In the genomic region with DNA sequence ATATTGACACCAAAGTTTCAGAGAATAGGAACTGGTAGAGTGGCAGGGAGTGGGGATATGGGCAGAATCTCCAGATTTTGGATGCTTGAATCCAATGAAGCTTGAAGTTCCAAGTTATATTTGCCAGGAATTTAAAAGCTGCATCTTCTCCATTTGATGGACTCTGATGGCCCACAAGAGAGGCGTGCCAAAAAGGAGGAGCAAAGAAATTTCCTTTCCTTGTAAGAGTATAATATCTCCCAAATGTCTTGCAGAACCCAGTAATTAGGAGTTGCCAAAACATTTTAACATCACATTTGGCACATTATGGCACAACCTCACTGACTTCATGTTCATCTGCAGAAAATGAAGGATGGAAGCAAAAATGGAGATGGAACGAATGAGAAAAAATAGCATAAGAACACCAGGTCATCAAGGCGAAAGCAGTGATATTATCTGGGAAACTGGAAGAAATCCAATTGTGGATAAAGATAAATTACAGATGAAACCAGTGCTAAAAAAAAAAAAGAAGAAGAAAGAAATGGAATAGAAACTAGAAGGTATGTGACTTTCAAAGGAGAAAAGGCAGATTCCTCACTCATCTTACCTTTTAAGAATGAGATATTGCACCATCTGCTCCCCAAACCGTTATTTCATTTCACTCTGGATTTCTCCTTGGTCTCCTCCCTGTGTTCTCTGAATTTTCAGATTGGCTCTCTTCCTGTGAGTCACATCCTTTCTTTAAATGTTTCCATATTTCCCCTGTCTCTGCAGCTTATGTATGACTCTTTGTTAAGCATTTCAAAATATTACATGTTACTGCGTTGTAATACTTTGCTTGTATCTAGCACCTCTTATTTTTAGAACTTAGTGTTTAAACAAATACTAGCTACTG, we compare ENCODE assay signal across 14 cellular contexts. TPM values are rescaled to one million over a fixed set of nuclear protein-coding genes. Genes with fewer than 3 reads are reported as not detected.
DNase-seq lines count a peak whose midpoint lies in the region; ATAC-seq and TF ChIP-seq lines count a peak whose summit lies in the region.
"Had no signal": no experiment of that assay in that cellular context is flagged by ENCODE, and none has a peak within 500 bp of the region (broad histone marks: within the 10 kb centered on the region; RNA-seq: fewer than 3 reads in every experiment).

No MANE protein-coding gene starts in this region.

- no peak overlapping the region for H3K4me3 ChIP-seq in BJ (ENCODE audit: low read depth, low read length)
- no peak overlapping the region for H3K4me3 ChIP-seq in mammary epithelial cell (replicated peaks in 1 of 3; ENCODE audit: insufficient read depth in 1 of 3, low read depth in 2 of 3, low read length in 3 of 3)
- H3K4me3 ChIP-seq in mesendoderm (ENCODE audit: low read length): no peak overlapping the region
- H3K4me3 ChIP-seq: testis had no signal

- H3K27ac ChIP-seq in mammary epithelial cell (ENCODE audit: insufficient read depth, low read depth, low read length) (peak overlapping the region; percentile 43), mesendoderm (ENCODE audit: low read depth, low read length) (no peak overlapping the region)
- H3K27ac ChIP-seq: testis had no signal

- no peaks in the 10 kb centered on the region for H3K36me3 Mint-ChIP-seq in stimulated activated naive B cell treated with anti-CD40 and anti-IgM and Interleukin-4, amounts not matched to agents 10 μg/mL and 1 μg/mL and 100 μg/mL, for 72 hours
- H3K36me3 Mint-ChIP-seq: activated CD4-positive, alpha-beta memory T cell treated with anti-CD3 and anti-CD28 coated beads for 36 hours had no signal

- dilution Hi-C loops in mammary epithelial cell (cut with HindIII; ENCODE audit: low sequenced_read_pairs): no loop called here

- H3K9me3 Mint-ChIP-seq in stimulated activated naive B cell treated with anti-CD40 and anti-IgM and Interleukin-4, amounts not matched to agents 10 μg/mL and 1 μg/mL and 100 μg/mL, for 72 hours: peaks cover 0 to 2% of the 10 kb centered on the region in 2 donors
- H3K9me3 Mint-ChIP-seq: activated CD4-positive, alpha-beta memory T cell treated with anti-CD3 and anti-CD28 coated beads for 36 hours had no signal

- H2AK5ac ChIP-seq in mesendoderm (ENCODE audit: low read length): no peak overlapping the region

- H2BK5ac ChIP-seq in mesendoderm (ENCODE audit: low read length): no peak overlapping the region

- H3K79me1 ChIP-seq in mesendoderm (ENCODE audit: low read length): no peaks in the 10 kb centered on the region

- peak overlapping the region; percentile 60 for H4K5ac ChIP-seq in mesendoderm (ENCODE audit: low read length)

- no peak overlapping the region for H3K27ac Mint-ChIP-seq in stimulated activated naive B cell treated with anti-CD40 and anti-IgM and Interleukin-4, amounts not matched to agents 10 μg/mL and 1 μg/mL and 100 μg/mL, for 72 hours
- H3K27ac Mint-ChIP-seq: activated CD4-positive, alpha-beta memory T cell treated with anti-CD3 and anti-CD28 coated beads for 36 hours; activated naive CD4-positive, alpha-beta T cell treated with anti-CD3 and anti-CD28 coated beads for 36 hours; CD4-positive, alpha-beta T cell; dendritic cell treated with granulocyte-macrophage colony-stimulating factor and Interleukin-4, amounts not matched to agents 40 ng/mL and 50 ng/mL, for 4 days had no signal

- POLR2A ChIA-PET in BJ (lab: Charles Lee): no interaction called here

- WGBS in mammary epithelial cell (ENCODE audit: low coverage, missing lambda C conversion rate): 48% methylated on average over 5 of the region's 5 CpGs
- WGBS in mesendoderm (ENCODE audit: extremely low coverage, insufficient coverage, low lambda C conversion rate): no CpG with 5 or more reads among the region's 5 CpGs

- H2AFZ ChIP-seq in mammary epithelial cell (ENCODE audit: low read depth, low read length): no peak overlapping the region

- H2BK15ac ChIP-seq in mesendoderm (replicated peaks; ENCODE audit: low read depth): no peak overlapping the region

- no peak overlapping the region for H2BK120ac ChIP-seq in mesendoderm (ENCODE audit: low read depth, low read length)

- peak; percentile 78 for DNase-seq in BJ (ENCODE audit: low read depth)
- DNase-seq in NCI-H226: peak; percentile 80
- DNase-seq in mammary epithelial cell: peak; percentile 81
- no peak for DNase-seq in mesendoderm
- no peak for DNase-seq in stimulated activated naive B cell treated with anti-CD40 and anti-IgM and Interleukin-4, amounts not matched to agents 10 μg/mL and 1 μg/mL and 100 μg/mL, for 72 hours
- no peak for DNase-seq in posterior cingulate gyrus
- no peak for DNase-seq in COLO668 (lab: John Stamatoyannopoulos, UW; ENCODE audit: unreplicated experiment)
- DNase-seq: activated CD4-positive, alpha-beta memory T cell treated with anti-CD3 and anti-CD28 coated beads for 36 hours; activated naive CD4-positive, alpha-beta T cell treated with anti-CD3 and anti-CD28 coated beads for 36 hours; CD4-positive, alpha-beta T cell; testis had no signal

- no peak overlapping the region for H3K23ac ChIP-seq in mesendoderm (ENCODE audit: low read length)

- no peak overlapping the region for H3K4me3 Mint-ChIP-seq in stimulated activated naive B cell treated with anti-CD40 and anti-IgM and Interleukin-4, amounts not matched to agents 10 μg/mL and 1 μg/mL and 100 μg/mL, for 72 hours
- H3K4me3 Mint-ChIP-seq: activated CD4-positive, alpha-beta memory T cell treated with anti-CD3 and anti-CD28 coated beads for 36 hours; activated naive CD4-positive, alpha-beta T cell treated with anti-CD3 and anti-CD28 coated beads for 36 hours; CD4-positive, alpha-beta T cell; dendritic cell treated with granulocyte-macrophage colony-stimulating factor and Interleukin-4, amounts not matched to agents 40 ng/mL and 50 ng/mL, for 4 days had no signal

- intact Hi-C loops in mammary epithelial cell (cut with micrococcal nuclease) (loop anchor here (1.0 kb wide), 1 partner anchor 101 kb away; no protein-coding TSS in a partner anchor), posterior cingulate gyrus (cut with DNase I) (no loop called here)

- no peak for ATAC-seq in stimulated activated naive B cell treated with anti-CD40 and anti-IgM and Interleukin-4, amounts not matched to agents 10 μg/mL and 1 μg/mL and 100 μg/mL, for 72 hours (replicated peaks)
- no peak for ATAC-seq in GM18505 (IDR thresholded peaks at IDR 0.05; ENCODE audit: unreplicated experiment)

- H4K8ac ChIP-seq in mesendoderm (ENCODE audit: low read depth, low read length): no peak overlapping the region

- H3K9ac ChIP-seq in mammary epithelial cell (ENCODE audit: insufficient read depth, low read length) (no peak overlapping the region), mesendoderm (ENCODE audit: low read length) (no peak overlapping the region)

- no peak for TF ChIP-seq POLR2A in GM18505 (IDR thresholded peaks at IDR 0.05; ENCODE audit: borderline replicate concordance, extremely low read depth, insufficient read depth, insufficient read length)

- no peaks in the 10 kb centered on the region for H4K20me1 ChIP-seq in mammary epithelial cell (ENCODE audit: insufficient read depth, low read length)

- no peak overlapping the region for H3K4ac ChIP-seq in mesendoderm (ENCODE audit: low read depth, low read length)

- H3K79me2 ChIP-seq in mammary epithelial cell (ENCODE audit: insufficient read depth, low read length) (no peaks in the 10 kb centered on the region), mesendoderm (ENCODE audit: control insufficient read depth, insufficient read depth, low read length) (no peaks in the 10 kb centered on the region)

- no peak for TF ChIP-seq CTCF in BJ (IDR thresholded peaks at IDR 0.05; ENCODE audit: insufficient read depth, low read depth, low read length)
- TF ChIP-seq CTCF in mammary epithelial cell (conservative IDR thresholded peaks at IDR 0.05 in 1 of 2, IDR thresholded peaks at IDR 0.05 in 1 of 2; ENCODE audit: extremely low read depth in 1 of 2, insufficient read depth in 1 of 2, low read depth in 1 of 2, low read length in 2 of 2): no peak

- H3K4me2 ChIP-seq in mammary epithelial cell (ENCODE audit: insufficient read depth, low read depth, low read length) (peak overlapping the region; percentile 64), mesendoderm (ENCODE audit: low read length) (no peak overlapping the region)

- H3K4me1 ChIP-seq in mammary epithelial cell (ENCODE audit: insufficient read depth, low read length) (peaks cover 17% of the 10 kb centered on the region), mesendoderm (ENCODE audit: control insufficient read depth, low read depth, low read length) (no peaks in the 10 kb centered on the region)
- H3K4me1 ChIP-seq: testis had no signal

- H3K9me3 ChIP-seq in mammary epithelial cell (replicated peaks; ENCODE audit: insufficient read depth, low read length): no peaks in the 10 kb centered on the region
- H3K9me3 ChIP-seq: testis had no signal

- no peak overlapping the region for H3K56ac ChIP-seq in mesendoderm (ENCODE audit: low read length)

- no peaks in the 10 kb centered on the region for H3K27me3 Mint-ChIP-seq in stimulated activated naive B cell treated with anti-CD40 and anti-IgM and Interleukin-4, amounts not matched to agents 10 μg/mL and 1 μg/mL and 100 μg/mL, for 72 hours
- H3K27me3 Mint-ChIP-seq: activated CD4-positive, alpha-beta memory T cell treated with anti-CD3 and anti-CD28 coated beads for 36 hours; CD4-positive, alpha-beta T cell; progenitor cell of endocrine pancreas had no signal

- CTCF ChIA-PET in BJ (lab: Yijun Ruan, JAX): interaction anchor here (0.9 kb wide), 1 partner anchor 11 kb away, joined by 3 read pairs; no protein-coding TSS in a partner anchor
- CTCF ChIA-PET in mammary epithelial cell (lab: Charles Lee; ENCODE audit: low non-redundant PET): no interaction called here

- H3K27me3 ChIP-seq in BJ (ENCODE audit: control insufficient read depth, insufficient read depth, low read length): no peaks in the 10 kb centered on the region; the same call in 1 of the 2 replicates
- H3K27me3 ChIP-seq in mammary epithelial cell (ENCODE audit: insufficient read depth, low read length): no peaks in the 10 kb centered on the region
- no peaks in the 10 kb centered on the region for H3K27me3 ChIP-seq in mesendoderm (ENCODE audit: insufficient read depth, low read length, poor library complexity)
- H3K27me3 ChIP-seq: testis had no signal

- TSS peak; percentile 61 for BruUV-seq in mammary epithelial cell (replicated peaks; lab: Mats Ljungman, UMichigan)

- no peak overlapping the region for H3K18ac ChIP-seq in mesendoderm (ENCODE audit: low read length)

- H3K4me1 Mint-ChIP-seq in stimulated activated naive B cell treated with anti-CD40 and anti-IgM and Interleukin-4, amounts not matched to agents 10 μg/mL and 1 μg/mL and 100 μg/mL, for 72 hours: no peaks in the 10 kb centered on the region

- in situ Hi-C loops in mammary epithelial cell (cut with MboI; ENCODE audit: low sequenced_read_pairs in 2 of 2): no loop called here

- no peaks in the 10 kb centered on the region for H3K36me3 ChIP-seq in BJ (ENCODE audit: control insufficient read depth, insufficient read depth, low read length)
- H3K36me3 ChIP-seq in mammary epithelial cell (ENCODE audit: insufficient read depth, low read length): no peaks in the 10 kb centered on the region
- no peaks in the 10 kb centered on the region for H3K36me3 ChIP-seq in mesendoderm (ENCODE audit: control insufficient read depth, insufficient read depth, low read length)

RNA-seq across cellular contexts. Expression of gene FLRT2, which starts 13.5 kb away (rescaled TPM):
- polyA plus RNA-seq in BJ (2011; rRNA removed) (16.7 and 22.4 TPM in 2 replicates), mammary epithelial cell (32.7 TPM)
- polyA minus RNA-seq in BJ (2011; rRNA and poly(A)+ RNA removed): 38.0 and 42.3 TPM in 2 replicates
- 10 to 100 TPM; 33.2 to 92.3 TPM for total RNA-seq in mammary epithelial cell
- polyA minus RNA-seq in mammary epithelial cell: 74.2 TPM
- polyA plus RNA-seq in mesendoderm (2013, experiment 1 of 2): 17.1 TPM
- 14.9 TPM for polyA plus RNA-seq in mesendoderm (2013, experiment 2 of 2)
- total RNA-seq: activated CD4-positive, alpha-beta memory T cell treated with anti-CD3 and anti-CD28 coated beads for 36 hours; activated naive CD4-positive, alpha-beta T cell treated with anti-CD3 and anti-CD28 coated beads for 36 hours; CD4-positive, alpha-beta T cell had no signal

Comparison
In these comparisons a context has a peak if more than half of its experiments do, and no peak if none do; other contexts are left out.
1. DNase-seq: peak in BJ (single experiment), NCI-H226 (single experiment) and mammary epithelial cell (single experiment); none in mesendoderm (single experiment), stimulated activated naive B cell treated with anti-CD40 and anti-IgM and Interleukin-4, amounts not matched to agents 10 μg/mL and 1 μg/mL and 100 μg/mL, for 72 hours (single experiment), posterior cingulate gyrus (0 of 10) and COLO668 (single experiment).